In the genomic region with DNA sequence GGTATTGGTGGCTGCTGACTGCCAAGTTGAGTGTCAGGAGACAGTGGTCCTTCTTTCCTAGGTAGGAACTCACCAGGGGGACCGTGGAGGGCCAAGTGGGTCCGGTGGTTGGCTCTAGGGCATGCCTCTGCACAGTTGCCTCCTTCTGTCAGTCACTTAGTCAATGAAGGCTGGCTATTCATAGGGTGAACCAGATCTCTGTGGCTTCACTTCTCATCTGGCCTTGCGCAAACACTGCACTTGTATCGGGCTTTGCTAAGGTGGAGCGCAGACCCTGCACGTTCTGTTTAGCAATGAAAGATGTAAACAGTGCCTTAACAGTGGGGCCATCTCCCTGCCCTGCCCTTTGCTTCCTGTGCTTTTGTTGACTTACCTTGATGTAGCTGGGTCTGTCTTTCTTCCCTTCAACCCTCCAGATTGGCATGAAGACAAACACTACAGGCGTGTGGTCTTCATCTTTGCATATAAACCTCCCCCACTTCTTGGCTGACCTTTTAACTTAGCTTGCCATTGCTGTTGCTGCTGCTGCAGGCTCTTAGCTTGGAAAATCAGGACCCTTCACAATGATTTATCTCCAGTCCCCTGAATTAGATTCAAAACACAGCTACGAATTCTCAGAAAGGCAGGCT, we compare ENCODE assay signal across 12 cellular contexts. TPM values are rescaled to one million over a fixed set of nuclear protein-coding genes. Genes with fewer than 3 reads are reported as not detected.
A peak's percentile ranks its signal among the peaks of the same experiment; 100 is the strongest.
DNase-seq lines count a peak whose midpoint lies in the region; ATAC-seq and TF ChIP-seq lines count a peak whose summit lies in the region.
"Had no signal": no experiment of that assay in that cellular context is flagged by ENCODE, and none has a peak within 500 bp of the region (broad histone marks: within the 10 kb centered on the region; RNA-seq: fewer than 3 reads in every experiment).

No MANE protein-coding gene starts in this region.

- peaks cover 3 to 100% (median 34%) of the 10 kb centered on the region in 6 donors for H3K4me1 ChIP-seq in spleen

- no peaks in the 10 kb centered on the region for H3K9me3 ChIP-seq in spleen

- no peaks in the 10 kb centered on the region for H3K27me3 Mint-ChIP-seq in activated CD4-positive, alpha-beta T cell treated with anti-CD3 and anti-CD28 coated beads, Interleukin-2, amount 10 ng/mL, durations not matched to agents 24 days and 14 days

- ATAC-seq in activated naive CD4-positive, alpha-beta T cell treated with anti-CD3 and anti-CD28 coated beads, Interleukin-2, amount 50 U/mL, for 72 hours: no peak
- no peak for ATAC-seq in sciatic nerve

- H3K27ac Mint-ChIP-seq in activated CD4-positive, alpha-beta T cell treated with anti-CD3 and anti-CD28 coated beads, Interleukin-2, amount 10 ng/mL, durations not matched to agents 24 days and 14 days: peak overlapping the region; percentile 80
- peak overlapping the region; percentile 88 to 97 for H3K27ac Mint-ChIP-seq in activated naive CD4-positive, alpha-beta T cell treated with anti-CD3 and anti-CD28 coated beads, Interleukin-2, amount 50 U/mL, for 72 hours
- H3K27ac Mint-ChIP-seq: endodermal cell had no signal

- intact Hi-C loops in activated CD4-positive, alpha-beta T cell treated with anti-CD3 and anti-CD28 coated beads, Interleukin-2, amount 10 ng/mL, durations not matched to agents 24 days and 14 days (cut with micrococcal nuclease): loop anchor here (5.0 kb wide), 1 partner anchor 137 kb away; no protein-coding TSS in a partner anchor
- intact Hi-C loops in spleen (cut with DNase I; ENCODE audit: low total_unique reads): no loop called here
- intact Hi-C loops in sciatic nerve (cut with DNase I): no loop called here

- H3K36me3 ChIP-seq in spleen: peaks cover 0 to 5% (median 0%) of the 10 kb centered on the region in 6 donors

- H3K27ac ChIP-seq in spleen: peak overlapping the region in 6 of 8 donors; percentile 41 to 94 (median 65)

- DNase-seq in activated CD4-positive, alpha-beta T cell treated with anti-CD3 and anti-CD28 coated beads, Interleukin-2, amount 10 ng/mL, durations not matched to agents 24 days and 14 days: peak; percentile 76
- DNase-seq in activated CD4-positive, alpha-beta T cell treated with anti-CD3 and anti-CD28 coated beads for 1 hour: no peak
- DNase-seq in NCI-H526 treated with DMSO at 0.1 percent for 48 hours (lab: John Stamatoyannopoulos, UW) (peak; percentile 59), spleen (no peak), NCI-H774 (lab: John Stamatoyannopoulos, UW) (no peak), H4 (ENCODE audit: low spot score) (no peak), sciatic nerve (ENCODE audit: low spot score) (no peak)
- no peak for DNase-seq in activated naive CD4-positive, alpha-beta T cell treated with anti-CD3 and anti-CD28 coated beads, Interleukin-2, amount 50 U/mL, for 72 hours (ENCODE audit: low spot score in 2 of 2)
- DNase-seq: endodermal cell, hippocampal formation, NCI-H2171, small intestine had no signal

- 51 to 72% (median 66%) methylated on average over 8 of the region's 8 CpGs for WGBS in spleen, 5 donors

- H3K36me3 Mint-ChIP-seq in activated CD4-positive, alpha-beta T cell treated with anti-CD3 and anti-CD28 coated beads, Interleukin-2, amount 10 ng/mL, durations not matched to agents 24 days and 14 days (ENCODE audit: low read depth): peaks cover 37% of the 10 kb centered on the region
- peaks cover 8 to 24% of the 10 kb centered on the region in 2 donors for H3K36me3 Mint-ChIP-seq in activated naive CD4-positive, alpha-beta T cell treated with anti-CD3 and anti-CD28 coated beads, Interleukin-2, amount 50 U/mL, for 72 hours

- peaks cover 87% of the 10 kb centered on the region for H3K4me1 Mint-ChIP-seq in activated CD4-positive, alpha-beta T cell treated with anti-CD3 and anti-CD28 coated beads, Interleukin-2, amount 10 ng/mL, durations not matched to agents 24 days and 14 days

- no peaks in the 10 kb centered on the region for H3K27me3 ChIP-seq in spleen (replicated peaks in 1 of 7)

- no peaks in the 10 kb centered on the region for H3K9me3 Mint-ChIP-seq in activated CD4-positive, alpha-beta T cell treated with anti-CD3 and anti-CD28 coated beads, Interleukin-2, amount 10 ng/mL, durations not matched to agents 24 days and 14 days
- H3K9me3 Mint-ChIP-seq in activated naive CD4-positive, alpha-beta T cell treated with anti-CD3 and anti-CD28 coated beads, Interleukin-2, amount 50 U/mL, for 72 hours: no peaks in the 10 kb centered on the region
- H3K9me3 Mint-ChIP-seq: endodermal cell had no signal

- no peak for TF ChIP-seq POLR2A in spleen (IDR thresholded peaks at IDR 0.05)

- peak overlapping the region in 1 of 8 donors; percentile 29 for H3K4me3 ChIP-seq in spleen

- no peak for TF ChIP-seq CTCF in spleen (IDR thresholded peaks at IDR 0.05 in 8 of 11, conservative IDR thresholded peaks at IDR 0.05 in 3 of 11)

- peak overlapping the region; percentile 44 for H3K4me3 Mint-ChIP-seq in activated CD4-positive, alpha-beta T cell treated with anti-CD3 and anti-CD28 coated beads, Interleukin-2, amount 10 ng/mL, durations not matched to agents 24 days and 14 days
- H3K4me3 Mint-ChIP-seq: endodermal cell had no signal

RNA-seq across cellular contexts. Expression of gene SORL1, which starts 7.4 kb away (rescaled TPM):
- 28.4 and 30.3 TPM in 2 replicates for total RNA-seq in activated CD4-positive, alpha-beta T cell treated with anti-CD3 and anti-CD28 coated beads, Interleukin-2, amount 10 ng/mL, durations not matched to agents 24 days and 14 days
- total RNA-seq in activated naive CD4-positive, alpha-beta T cell treated with anti-CD3 and anti-CD28 coated beads, Interleukin-2, amount 50 U/mL, for 72 hours: 100 to 1,000 TPM in 1 of 2 donors, 10 to 100 TPM in 1; 90.4 to 139 TPM
- total RNA-seq in spleen (100 to 1,000 TPM; 111 to 328 (median 188) TPM), sciatic nerve (45.1 TPM)
- 1 to 10 TPM; 3.8 to 5.4 (median 5.0) TPM for polyA plus RNA-seq in spleen
- total RNA-seq in H4 (2014; rRNA removed; shearing (Covaris generic)): 2.5 and 3.6 TPM in 2 replicates

Comparison
In these comparisons a context has a peak if more than half of its experiments do, and no peak if none do; other contexts are left out.
1. DNase-seq: peak in activated CD4-positive, alpha-beta T cell treated with anti-CD3 and anti-CD28 coated beads, Interleukin-2, amount 10 ng/mL, durations not matched to agents 24 days and 14 days (single experiment) and NCI-H526 treated with DMSO at 0.1 percent for 48 hours (single experiment); none in activated CD4-positive, alpha-beta T cell treated with anti-CD3 and anti-CD28 coated beads for 1 hour (single experiment), activated naive CD4-positive, alpha-beta T cell treated with anti-CD3 and anti-CD28 coated beads, Interleukin-2, amount 50 U/mL, for 72 hours (0 of 2), spleen (single experiment), NCI-H774 (single experiment), H4 (single experiment) and sciatic nerve (single experiment).